In genomic region chr12:98743362-98743953, GRCh38 we compare ENCODE assay signal across 8 cellular contexts.
DNase-seq lines count a peak whose midpoint lies in the region; ATAC-seq, FAIRE-seq and TF ChIP-seq lines count a peak whose summit lies in the region.

No MANE protein-coding gene starts in this region.

- POLR2A ChIA-PET in Caco-2 (lab: Charles Lee), result no interaction called here

- H3K27me3 ChIP-seq in Caco-2 (replicated peaks; ENCODE audit: control insufficient read depth, insufficient read depth, low read length) (no peaks in the 10 kb centered on the region), right lobe of liver (no peaks in the 10 kb centered on the region)

- no peak for TF ChIP-seq POLR2A in right lobe of liver (IDR thresholded peaks at IDR 0.05)

- no peaks in the 10 kb centered on the region for H3K9me3 Mint-ChIP-seq in Caco-2 (ENCODE audit: unreplicated experiment)
- H3K9me3 Mint-ChIP-seq in activated T-helper 17 cell treated with anti-CD3 and anti-CD28 coated beads, Interleukin-2, amount 50 U/mL, for 72 hours, result no peaks in the 10 kb centered on the region

- H3K4me3 ChIP-seq in Caco-2 (ENCODE audit: low read depth, low read length) (no peak overlapping the region), LNCaP clone FGC (ENCODE audit: low read depth, low read length) (no peak overlapping the region), right lobe of liver (no peak overlapping the region)

- TF ChIP-seq CTCF in Caco-2 (IDR thresholded peaks at IDR 0.05; ENCODE audit: insufficient read depth in 1 of 2, low read depth in 1 of 2, low read length in 1 of 2, severe bottlenecking in 1 of 2, unreplicated experiment in 1 of 2), result peak; percentile 51 to 79
- peak; percentile 63 for TF ChIP-seq CTCF in LNCaP clone FGC (IDR thresholded peaks at IDR 0.05; ENCODE audit: control insufficient read depth, extremely low read depth, insufficient read depth)
- peak in 3 of 4 donors; percentile 26 to 38 (median 37) for TF ChIP-seq CTCF in right lobe of liver (IDR thresholded peaks at IDR 0.05)

- H3K36me3 ChIP-seq in Caco-2 (ENCODE audit: control insufficient read depth, insufficient read depth, low read length), result no peaks in the 10 kb centered on the region
- H3K36me3 ChIP-seq in right lobe of liver, result no peaks in the 10 kb centered on the region

- 20% methylated on average over 4 of the region's 4 CpGs for WGBS in right lobe of liver (ENCODE audit: insufficient coverage, low coverage, low lambda C conversion rate, missing lambda C conversion rate)

- ATAC-seq in GM19452 (IDR thresholded peaks at IDR 0.05; ENCODE audit: unreplicated experiment), result peak; percentile 61
- no peak for ATAC-seq in activated T-helper 17 cell treated with anti-CD3 and anti-CD28 coated beads, Interleukin-2, amount 50 U/mL, for 72 hours (replicated peaks)
- peak in 1 of 4 donors; percentile 54 for ATAC-seq in right lobe of liver
- ATAC-seq in Right ventricle myocardium superior (ENCODE audit: poor library complexity), result no peak

- peaks cover 32% of the 10 kb centered on the region for H3K27me3 Mint-ChIP-seq in Caco-2 (ENCODE audit: insufficient read depth, unreplicated experiment)
- peaks cover 11% of the 10 kb centered on the region for H3K27me3 Mint-ChIP-seq in activated T-helper 17 cell treated with anti-CD3 and anti-CD28 coated beads, Interleukin-2, amount 50 U/mL, for 72 hours

- peaks cover 6% of the 10 kb centered on the region for H3K4me1 Mint-ChIP-seq in Caco-2 (ENCODE audit: low read depth, unreplicated experiment)
- H3K4me1 Mint-ChIP-seq in activated T-helper 17 cell treated with anti-CD3 and anti-CD28 coated beads, Interleukin-2, amount 50 U/mL, for 72 hours, result peaks cover 41% of the 10 kb centered on the region

- intact Hi-C loops in Caco-2 (cut with micrococcal nuclease; ENCODE audit: unreplicated experiment), result loop anchor here (1.0 to 2.0 kb wide), 3 partner anchors 17 to 326 kb away; no protein-coding TSS in a partner anchor
- intact Hi-C loops in right lobe of liver (cut with DNase I), result no loop called here
- intact Hi-C loops in Right ventricle myocardium superior (cut with DNase I), result no loop called here

- H3K4me3 Mint-ChIP-seq in Caco-2 (ENCODE audit: unreplicated experiment), result no peak overlapping the region
- H3K4me3 Mint-ChIP-seq in activated T-helper 17 cell treated with anti-CD3 and anti-CD28 coated beads, Interleukin-2, amount 50 U/mL, for 72 hours, result peak overlapping the region; percentile 70

- H3K27ac Mint-ChIP-seq in Caco-2 (ENCODE audit: unreplicated experiment), result no peak overlapping the region
- peak overlapping the region; percentile 58 for H3K27ac Mint-ChIP-seq in activated T-helper 17 cell treated with anti-CD3 and anti-CD28 coated beads, Interleukin-2, amount 50 U/mL, for 72 hours

- no peaks in the 10 kb centered on the region for H3K4me1 ChIP-seq in Caco-2
- H3K4me1 ChIP-seq in right lobe of liver, result peaks cover 0 to 6% (median 0%) of the 10 kb centered on the region in 4 donors

- H3K9me3 ChIP-seq in Caco-2 (no peaks in the 10 kb centered on the region), right lobe of liver (no peaks in the 10 kb centered on the region)

- H3K27ac ChIP-seq in right lobe of liver, result no peak overlapping the region

- BruUV-seq in Caco-2 (replicated peaks; lab: Mats Ljungman, UMichigan), result no TSS peak

- CTCF ChIA-PET in Caco-2 (lab: Charles Lee), result interaction anchor here (0.6 kb wide), 2 partner anchors 61 to 109 kb away, joined by 3 to 4 read pairs; no protein-coding TSS in a partner anchor

- H3K36me3 Mint-ChIP-seq in Caco-2 (ENCODE audit: insufficient read depth, unreplicated experiment), result no peaks in the 10 kb centered on the region
- H3K36me3 Mint-ChIP-seq in activated T-helper 17 cell treated with anti-CD3 and anti-CD28 coated beads, Interleukin-2, amount 50 U/mL, for 72 hours (ENCODE audit: low read depth), result peaks cover 8% of the 10 kb centered on the region

- DNase-seq in Caco-2, result peak in 1 of 2 experiments; percentile 58
- no peak for DNase-seq in LNCaP clone FGC (ENCODE audit: low read depth)
- DNase-seq in right lobe of liver, result no peak
- no peak for DNase-seq in NCI-H2107 treated with DMSO at 0.1 percent for 48 hours (lab: John Stamatoyannopoulos, UW; ENCODE audit: unreplicated experiment)
- DNase-seq in RCC 7860 (ENCODE audit: low spot score), result no peak
- DNase-seq in Right ventricle myocardium superior, result no peak

- no peak for FAIRE-seq in RCC 7860 (lab: Jason Lieb, UNC)
